8 cellular contexts compared by ENCODE assay signal in genomic region chr7:73978681-73979563, GRCh38. TPM values are rescaled to one million over a fixed set of nuclear protein-coding genes. Genes with fewer than 3 reads are reported as not detected.
A peak's percentile ranks its signal among the peaks of the same experiment; 100 is the strongest.
DNase-seq lines count a peak whose midpoint lies in the region; ATAC-seq, FAIRE-seq and TF ChIP-seq lines count a peak whose summit lies in the region.

No MANE protein-coding gene starts in this region.

- FAIRE-seq in kidney (lab: Jason Lieb, UNC) = no peak

- no peak overlapping the region for H3K27ac Mint-ChIP-seq in activated naive CD8-positive, alpha-beta T cell treated with anti-CD3 and anti-CD28 coated beads for 36 hours
- H3K27ac Mint-ChIP-seq in T-helper 2 cell treated with Interferon-gamma antibody and Interleukin-4, amounts not matched to agents 5 μg/mL and 100 μg/mL, for 36 hours = no peak overlapping the region

- no peaks in the 10 kb centered on the region for H3K36me3 Mint-ChIP-seq in activated naive CD8-positive, alpha-beta T cell treated with anti-CD3 and anti-CD28 coated beads for 36 hours
- no peaks in the 10 kb centered on the region for H3K36me3 Mint-ChIP-seq in T-helper 2 cell treated with Interferon-gamma antibody and Interleukin-4, amounts not matched to agents 5 μg/mL and 100 μg/mL, for 36 hours (ENCODE audit: low read depth)

- intact Hi-C loops in kidney (cut with DNase I) = no loop called here

- H3K9me3 Mint-ChIP-seq in activated naive CD8-positive, alpha-beta T cell treated with anti-CD3 and anti-CD28 coated beads for 36 hours = no peaks in the 10 kb centered on the region
- no peaks in the 10 kb centered on the region for H3K9me3 Mint-ChIP-seq in T-helper 2 cell treated with Interferon-gamma antibody and Interleukin-4, amounts not matched to agents 5 μg/mL and 100 μg/mL, for 36 hours

- no peak for ATAC-seq in HG03175 (IDR thresholded peaks at IDR 0.05; ENCODE audit: unreplicated experiment)

- no peak overlapping the region for H3K27ac ChIP-seq in kidney (ENCODE audit: low read depth in 2 of 2, low read length in 2 of 2)

- H3K36me3 ChIP-seq in kidney (ENCODE audit: control insufficient read depth in 1 of 2, insufficient read depth in 2 of 2, low read length in 2 of 2) = no peaks in the 10 kb centered on the region

- DNase-seq in COLO829 (ENCODE audit: low spot score) = peak; percentile 41
- peak; percentile 82 for DNase-seq in GM20000 (ENCODE audit: low spot score)
- DNase-seq in NCI-H2171 treated with DMSO at 0.1 percent for 48 hours (lab: John Stamatoyannopoulos, UW) = peak; percentile 96
- DNase-seq in activated naive CD8-positive, alpha-beta T cell treated with anti-CD3 and anti-CD28 coated beads for 36 hours = peak; percentile 30
- peak; percentile 62 for DNase-seq in kidney
- DNase-seq in T-helper 2 cell treated with Interferon-gamma antibody and Interleukin-4, amounts not matched to agents 5 μg/mL and 100 μg/mL, for 36 hours (ENCODE audit: low spot score) = no peak
- no peak for DNase-seq in C1 segment of cervical spinal cord (lab: John Stamatoyannopoulos, UW)

- H3K4me1 ChIP-seq in kidney (ENCODE audit: control insufficient read depth in 1 of 2, insufficient read depth in 1 of 2, low read depth in 1 of 2, low read length in 2 of 2) = peaks cover 0 to 10% of the 10 kb centered on the region in 2 donors

- H3K9me3 ChIP-seq in kidney (ENCODE audit: control insufficient read depth in 1 of 2, low read length in 2 of 2) = no peaks in the 10 kb centered on the region

- H3K9ac ChIP-seq in kidney (ENCODE audit: low read length in 2 of 2) = no peak overlapping the region

- peaks cover 11% of the 10 kb centered on the region for H3K27me3 Mint-ChIP-seq in activated naive CD8-positive, alpha-beta T cell treated with anti-CD3 and anti-CD28 coated beads for 36 hours
- H3K27me3 Mint-ChIP-seq in T-helper 2 cell treated with Interferon-gamma antibody and Interleukin-4, amounts not matched to agents 5 μg/mL and 100 μg/mL, for 36 hours (ENCODE audit: low read depth) = peaks cover 2% of the 10 kb centered on the region

- no peak overlapping the region for H3K4me3 ChIP-seq in kidney (ENCODE audit: low read length in 2 of 2)

- H3K4me1 Mint-ChIP-seq in activated naive CD8-positive, alpha-beta T cell treated with anti-CD3 and anti-CD28 coated beads for 36 hours = no peaks in the 10 kb centered on the region
- no peaks in the 10 kb centered on the region for H3K4me1 Mint-ChIP-seq in T-helper 2 cell treated with Interferon-gamma antibody and Interleukin-4, amounts not matched to agents 5 μg/mL and 100 μg/mL, for 36 hours (ENCODE audit: low read depth)

- no peak overlapping the region for H3K4me3 Mint-ChIP-seq in activated naive CD8-positive, alpha-beta T cell treated with anti-CD3 and anti-CD28 coated beads for 36 hours
- no peak overlapping the region for H3K4me3 Mint-ChIP-seq in T-helper 2 cell treated with Interferon-gamma antibody and Interleukin-4, amounts not matched to agents 5 μg/mL and 100 μg/mL, for 36 hours

- TF ChIP-seq CTCF in GM20000 (IDR thresholded peaks at IDR 0.05; ENCODE audit: extremely low read depth, missing control alignments) (peak; percentile 38), kidney (IDR thresholded peaks at IDR 0.05; ENCODE audit: borderline replicate concordance, extremely low read depth, insufficient read depth) (peak; percentile 54)

RNA-seq across cellular contexts. Expression of gene ELN, which starts 49.1 kb away (rescaled TPM):
- total RNA-seq in activated naive CD8-positive, alpha-beta T cell treated with anti-CD3 and anti-CD28 coated beads for 36 hours = not detected
- total RNA-seq in kidney = 44.8 TPM
- polyA plus RNA-seq in kidney (ENCODE audit: insufficient read depth, low read depth, low replicate concordance) = 14.9 TPM

Comparison
In these comparisons a context has a peak if more than half of its experiments do, and no peak if none do; other contexts are left out.
1. DNase-seq: peak in COLO829 (single experiment), GM20000 (single experiment), NCI-H2171 treated with DMSO at 0.1 percent for 48 hours (single experiment), activated naive CD8-positive, alpha-beta T cell treated with anti-CD3 and anti-CD28 coated beads for 36 hours (single experiment) and kidney (single experiment); none in T-helper 2 cell treated with Interferon-gamma antibody and Interleukin-4, amounts not matched to agents 5 μg/mL and 100 μg/mL, for 36 hours (single experiment) and C1 segment of cervical spinal cord (0 of 14).
2. RNA of gene ELN, which starts 49.1 kb away (total RNA-seq): 44.8 TPM in kidney (single experiment); not detected in activated naive CD8-positive, alpha-beta T cell treated with anti-CD3 and anti-CD28 coated beads for 36 hours; every median in the first group is over 10 times any median in the second.